17 cellular contexts compared by ENCODE assay signal in the genomic region with DNA sequence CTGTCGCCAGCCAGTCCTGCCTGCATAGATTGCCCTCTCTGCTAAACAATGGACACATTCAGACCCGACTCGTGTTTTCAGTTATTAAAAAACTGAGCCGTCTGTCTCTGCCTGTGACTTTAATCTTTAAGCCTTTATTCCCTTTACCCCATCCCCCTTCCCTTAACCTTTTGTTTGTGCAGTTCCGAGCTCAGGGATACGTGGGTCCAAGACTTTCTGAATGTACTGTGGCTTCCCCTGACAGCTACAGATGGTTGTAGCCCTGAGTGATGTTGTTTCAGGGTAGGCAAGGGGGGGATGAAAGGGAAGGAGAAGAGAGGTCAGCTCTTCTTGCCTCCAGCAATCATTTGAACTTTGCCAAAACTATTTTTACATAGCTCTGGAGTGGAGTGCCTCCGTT. TPM values are rescaled to one million over a fixed set of nuclear protein-coding genes. Genes with fewer than 3 reads are reported as not detected.
DNase-seq lines count a peak whose midpoint lies in the region; ATAC-seq and TF ChIP-seq lines count a peak whose summit lies in the region.
"Had no signal": no experiment of that assay in that cellular context is flagged by ENCODE, and none has a peak within 500 bp of the region (broad histone marks: within the 10 kb centered on the region; RNA-seq: fewer than 3 reads in every experiment).

No MANE protein-coding gene starts in this region.

- no peak for TF ChIP-seq CTCF in endodermal cell (conservative IDR thresholded peaks at IDR 0.05)

- no peak overlapping the region for H3K4me3 Mint-ChIP-seq in endodermal cell
- H3K4me3 Mint-ChIP-seq in naive thymus-derived CD4-positive, alpha-beta T cell = peak overlapping the region in 1 of 10 donors; percentile 43
- H3K4me3 Mint-ChIP-seq in effector memory CD8-positive, alpha-beta T cell = no peak overlapping the region

- intact Hi-C loops in right cardiac atrium (cut with DNase I) = no loop called here
- intact Hi-C loops in left cardiac atrium (cut with DNase I) = no loop called here
- intact Hi-C loops in naive thymus-derived CD4-positive, alpha-beta T cell (cut with micrococcal nuclease) = no loop called here

- no peaks in the 10 kb centered on the region for H3K27me3 Mint-ChIP-seq in endodermal cell (ENCODE audit: insufficient read depth)
- H3K27me3 Mint-ChIP-seq in naive thymus-derived CD4-positive, alpha-beta T cell = no peaks in the 10 kb centered on the region
- no peaks in the 10 kb centered on the region for H3K27me3 Mint-ChIP-seq in effector memory CD8-positive, alpha-beta T cell

- H3K4me1 ChIP-seq in right cardiac atrium (ENCODE audit: control insufficient read depth, insufficient read depth, low read length) = peaks cover 4% of the 10 kb centered on the region
- peaks cover 31% of the 10 kb centered on the region for H3K4me1 ChIP-seq in endodermal cell (ENCODE audit: control insufficient read depth, insufficient read depth, low read length)
- no peaks in the 10 kb centered on the region for H3K4me1 ChIP-seq in naive thymus-derived CD4-positive, alpha-beta T cell (ENCODE audit: control insufficient read depth in 2 of 2, insufficient read depth in 2 of 2, low read length in 2 of 2)
- H3K4me1 ChIP-seq: Caco-2 had no signal

- H3K27me3 ChIP-seq in right cardiac atrium (ENCODE audit: control insufficient read depth, insufficient read depth) = no peaks in the 10 kb centered on the region
- no peaks in the 10 kb centered on the region for H3K27me3 ChIP-seq in endodermal cell (ENCODE audit: control insufficient read depth, insufficient read depth, low read length, poor library complexity, severe bottlenecking)
- no peaks in the 10 kb centered on the region for H3K27me3 ChIP-seq in naive thymus-derived CD4-positive, alpha-beta T cell (ENCODE audit: control insufficient read depth in 2 of 2, insufficient read depth in 2 of 2, low read length in 2 of 2)
- H3K27me3 ChIP-seq: BLaER1 treated with 17β-estradiol and CSF1 and Interleukin-3, amounts not matched to agents 10 nM and 100 nM had no signal

- H3K27ac ChIP-seq in right cardiac atrium (ENCODE audit: low read length) (peak overlapping the region; percentile 15), endodermal cell (ENCODE audit: low read depth, low read length) (peak overlapping the region; percentile 30), substantia nigra (ENCODE audit: low read depth, low read length, poor library complexity, severe bottlenecking) (peak overlapping the region; percentile 61)
- no peak overlapping the region for H3K27ac ChIP-seq in naive thymus-derived CD4-positive, alpha-beta T cell (ENCODE audit: low read depth, low read length)
- H3K27ac ChIP-seq: BLaER1 treated with 17β-estradiol and CSF1 and Interleukin-3, amounts not matched to agents 10 nM and 100 nM had no signal

- ATAC-seq in right cardiac atrium = no peak
- ATAC-seq in left cardiac atrium = no peak
- no peak for ATAC-seq in naive thymus-derived CD4-positive, alpha-beta T cell
- ATAC-seq in HG03196 (IDR thresholded peaks at IDR 0.05; ENCODE audit: unreplicated experiment) = no peak
- no peak for ATAC-seq in effector memory CD8-positive, alpha-beta T cell (replicated peaks)

- 73% methylated on average over 7 of the region's 7 CpGs for WGBS in right cardiac atrium
- 82 to 92% methylated on average over 5 to 7 of the region's 7 CpGs for WGBS in endodermal cell (ENCODE audit: insufficient coverage in 1 of 2, insufficient read length in 1 of 2), 2 experiments

- H3K4me3 ChIP-seq in right cardiac atrium (ENCODE audit: low read length) (no peak overlapping the region), endodermal cell (ENCODE audit: low read length) (no peak overlapping the region)
- no peak overlapping the region for H3K4me3 ChIP-seq in naive thymus-derived CD4-positive, alpha-beta T cell (ENCODE audit: low read length)
- H3K4me3 ChIP-seq: BLaER1 treated with 17β-estradiol and CSF1 and Interleukin-3, amounts not matched to agents 10 nM and 100 nM; HAP-1 had no signal

- no peaks in the 10 kb centered on the region for H3K36me3 Mint-ChIP-seq in endodermal cell (ENCODE audit: low read depth)
- peaks cover 0 to 44% (median 8%) of the 10 kb centered on the region in 5 donors for H3K36me3 Mint-ChIP-seq in naive thymus-derived CD4-positive, alpha-beta T cell
- H3K36me3 Mint-ChIP-seq in effector memory CD8-positive, alpha-beta T cell (ENCODE audit: insufficient read depth) = no peaks in the 10 kb centered on the region

- no peaks in the 10 kb centered on the region for H3K9me3 ChIP-seq in right cardiac atrium (ENCODE audit: control insufficient read depth, low read length)
- no peaks in the 10 kb centered on the region for H3K9me3 ChIP-seq in endodermal cell (ENCODE audit: control insufficient read depth, low read length)
- H3K9me3 ChIP-seq in naive thymus-derived CD4-positive, alpha-beta T cell (ENCODE audit: control insufficient read depth in 2 of 3, low read length in 3 of 3) = no peaks in the 10 kb centered on the region
- H3K9me3 ChIP-seq: BLaER1 treated with 17β-estradiol and CSF1 and Interleukin-3, amounts not matched to agents 10 nM and 100 nM; HAP-1 had no signal

- no peak overlapping the region for H3K27ac Mint-ChIP-seq in endodermal cell
- H3K27ac Mint-ChIP-seq in naive thymus-derived CD4-positive, alpha-beta T cell = peak overlapping the region in 6 of 9 donors; percentile 1 to 81 (median 49)
- H3K27ac Mint-ChIP-seq in effector memory CD8-positive, alpha-beta T cell = no peak overlapping the region

- H3K4me1 Mint-ChIP-seq in endodermal cell = peaks cover 46% of the 10 kb centered on the region
- peaks cover 7 to 34% (median 16%) of the 10 kb centered on the region in 7 donors for H3K4me1 Mint-ChIP-seq in naive thymus-derived CD4-positive, alpha-beta T cell
- peaks cover 6 to 8% of the 10 kb centered on the region in 2 donors for H3K4me1 Mint-ChIP-seq in effector memory CD8-positive, alpha-beta T cell (ENCODE audit: low read depth in 2 of 2)

- POLR2A ChIA-PET in naive thymus-derived CD4-positive, alpha-beta T cell (lab: Charles Lee) = no interaction called here

- no peaks in the 10 kb centered on the region for H3K36me3 ChIP-seq in endodermal cell (ENCODE audit: control insufficient read depth, insufficient read depth, low read length)
- H3K36me3 ChIP-seq in naive thymus-derived CD4-positive, alpha-beta T cell (ENCODE audit: control insufficient read depth in 2 of 3, insufficient read depth in 3 of 3, low read length in 3 of 3) = peaks cover 0 to 3% (median 0%) of the 10 kb centered on the region in 3 experiments
- H3K36me3 ChIP-seq: HAP-1 had no signal

- no peak overlapping the region for H3K9ac ChIP-seq in endodermal cell (ENCODE audit: extremely low read depth, low read length, poor library complexity, severe bottlenecking)
- H3K9ac ChIP-seq: BLaER1 treated with 17β-estradiol and CSF1 and Interleukin-3, amounts not matched to agents 10 nM and 100 nM had no signal

- H3K9me3 Mint-ChIP-seq in endodermal cell = no peaks in the 10 kb centered on the region
- H3K9me3 Mint-ChIP-seq in naive thymus-derived CD4-positive, alpha-beta T cell = no peaks in the 10 kb centered on the region
- no peaks in the 10 kb centered on the region for H3K9me3 Mint-ChIP-seq in effector memory CD8-positive, alpha-beta T cell

- CTCF ChIA-PET in naive thymus-derived CD4-positive, alpha-beta T cell (lab: Charles Lee) = interaction anchor here (0.7 kb wide), 1 partner anchor 20 kb away, joined by 3 read pairs; no protein-coding TSS in a partner anchor

- DNase-seq in right cardiac atrium (no peak), left cardiac atrium (no peak), endodermal cell (no peak), substantia nigra (lab: John Stamatoyannopoulos, UW) (peak in 1 of 49 donors; percentile 41), DMS79 (lab: John Stamatoyannopoulos, UW) (no peak)
- DNase-seq in naive thymus-derived CD4-positive, alpha-beta T cell = no peak
- no peak for DNase-seq in effector memory CD8-positive, alpha-beta T cell
- DNase-seq: Caco-2, KBM-7, MV-4-11, NCI-H1417, NCI-H2029, NCI-H2171 treated with DMSO at 0.1 percent for 48 hours, NCI-H446 treated with DMSO at 0.1 percent for 48 hours had no signal

RNA-seq across cellular contexts. Expression of gene EEFSEC, which starts 44.6 kb away (rescaled TPM):
- total RNA-seq in right cardiac atrium (10 to 100 TPM; 14.7 to 17.6 (median 16.2) TPM), left cardiac atrium (10 to 100 TPM; 13.5 to 18.9 TPM), endodermal cell (10 to 100 TPM; 11.9 to 15.8 TPM)
- polyA plus RNA-seq in right cardiac atrium = 15.0 TPM
- polyA plus RNA-seq in endodermal cell (2013, experiment 1 of 2) = 14.4 TPM
- polyA plus RNA-seq in endodermal cell (2013, experiment 2 of 2) = 11.6 TPM
- total RNA-seq in naive thymus-derived CD4-positive, alpha-beta T cell = 10 to 100 TPM; 17.3 to 18.5 (median 17.9) TPM
- polyA plus RNA-seq in naive thymus-derived CD4-positive, alpha-beta T cell = 10 to 100 TPM; 22.5 to 31.4 TPM

Comparison
In these comparisons a context has a peak if more than half of its experiments do, and no peak if none do; other contexts are left out.
1. H3K27ac Mint-ChIP-seq: peak in naive thymus-derived CD4-positive, alpha-beta T cell (6 of 9); none in endodermal cell (single experiment) and effector memory CD8-positive, alpha-beta T cell (0 of 2).